In the genomic region with DNA sequence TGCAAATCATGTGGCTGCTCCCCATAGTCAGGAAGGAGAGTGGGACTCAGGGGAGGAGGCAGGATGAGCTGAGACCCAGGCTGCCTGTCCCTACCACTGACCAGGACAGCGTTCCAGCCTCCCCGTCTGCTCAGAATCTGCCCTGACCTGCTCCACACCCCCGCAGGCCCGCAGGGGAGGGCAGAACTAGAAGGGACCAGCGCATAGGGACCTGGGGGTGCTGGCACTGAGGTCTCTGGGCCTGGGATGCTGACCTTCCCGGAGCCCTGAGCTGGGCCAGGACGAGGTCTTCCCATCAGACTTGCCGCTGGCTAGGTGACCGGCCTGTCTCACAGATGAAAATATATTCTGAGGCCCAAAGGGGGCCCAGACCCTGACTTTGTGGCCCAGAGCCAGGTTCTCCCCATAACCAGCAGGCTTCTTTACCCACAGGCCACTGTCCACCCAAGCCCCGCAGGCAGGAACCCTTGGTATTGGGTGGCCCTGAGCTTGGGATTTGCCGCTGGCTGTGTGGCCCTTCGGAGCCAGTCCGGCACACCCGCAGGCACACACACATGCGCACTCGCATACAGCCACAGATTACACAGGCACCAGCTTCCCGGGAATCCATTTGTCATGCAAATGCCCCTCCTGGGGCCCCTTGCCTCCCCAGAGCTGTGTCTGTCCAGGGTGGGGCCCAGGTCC, we compare ENCODE assay signal across 12 cellular contexts. TPM values are rescaled to one million over a fixed set of nuclear protein-coding genes. Genes with fewer than 3 reads are reported as not detected.
DNase-seq lines count a peak whose midpoint lies in the region; ATAC-seq and TF ChIP-seq lines count a peak whose summit lies in the region.
"Had no signal": no experiment of that assay in that cellular context is flagged by ENCODE, and none has a peak within 500 bp of the region (broad histone marks: within the 10 kb centered on the region; RNA-seq: fewer than 3 reads in every experiment).

No MANE protein-coding gene starts in this region.

- no peaks in the 10 kb centered on the region for H3K27me3 ChIP-seq in transverse colon

- CTCF ChIA-PET in activated naive CD4-positive, alpha-beta T cell treated with anti-CD3 and anti-CD28 coated beads for 36 hours (lab: Charles Lee) = interaction anchor here (1.2 kb wide), 1 partner anchor 13 kb away, joined by 4 read pairs; no protein-coding TSS in a partner anchor
- CTCF ChIA-PET in T-cell (lab: Charles Lee) = no interaction called here

- in situ Hi-C loops in transverse colon (cut with MboI; ENCODE audit: low pct_ligation_motif_present in 1 of 4, low pct_unique_long_range_greater_than_20kb in 1 of 4, low sequenced_read_pairs in 3 of 4) = no loop called here

- TF ChIP-seq EP300 in transverse colon (IDR thresholded peaks at IDR 0.05; ENCODE audit: low read depth) = no peak

- ATAC-seq in T-cell (replicated peaks in 1 of 4) (no peak), left colon (peak; percentile 13), GM21576 (IDR thresholded peaks at IDR 0.05; ENCODE audit: unreplicated experiment) (no peak)
- ATAC-seq: SK-N-SH treated with all-trans-retinoic acid at 6 μM for 48 hours had no signal

- H3K36me3 Mint-ChIP-seq in activated naive CD4-positive, alpha-beta T cell treated with anti-CD3 and anti-CD28 coated beads for 36 hours (ENCODE audit: low read depth) = no peaks in the 10 kb centered on the region
- H3K36me3 Mint-ChIP-seq in T-cell = no peaks in the 10 kb centered on the region

- H3K4me1 ChIP-seq in transverse colon = peaks cover 5 to 44% (median 40%) of the 10 kb centered on the region in 4 donors

- no peak overlapping the region for H3K4me3 Mint-ChIP-seq in activated naive CD4-positive, alpha-beta T cell treated with anti-CD3 and anti-CD28 coated beads for 36 hours
- H3K4me3 Mint-ChIP-seq in T-cell = no peak overlapping the region

- TF ChIP-seq POLR2A in transverse colon (IDR thresholded peaks at IDR 0.05) = no peak

- intact Hi-C loops in activated naive CD4-positive, alpha-beta T cell treated with anti-CD3 and anti-CD28 coated beads for 36 hours (cut with micrococcal nuclease) = no loop called here
- intact Hi-C loops in left colon (cut with DNase I, micrococcal nuclease) (no loop called here), transverse colon (cut with DNase I; ENCODE audit: low total_unique reads) (no loop called here)

- peaks cover 6% of the 10 kb centered on the region for H3K4me1 Mint-ChIP-seq in activated naive CD4-positive, alpha-beta T cell treated with anti-CD3 and anti-CD28 coated beads for 36 hours (ENCODE audit: low read depth)
- H3K4me1 Mint-ChIP-seq in T-cell = peaks cover 11 to 16% (median 12%) of the 10 kb centered on the region in 3 donors

- H3K27ac ChIP-seq in transverse colon = peak overlapping the region; percentile 90 to 97 (median 94)

- H3K27me3 Mint-ChIP-seq in activated naive CD4-positive, alpha-beta T cell treated with anti-CD3 and anti-CD28 coated beads for 36 hours (ENCODE audit: low read depth) = no peaks in the 10 kb centered on the region
- H3K27me3 Mint-ChIP-seq in T-cell = no peaks in the 10 kb centered on the region

- no peaks in the 10 kb centered on the region for H3K9me3 Mint-ChIP-seq in activated naive CD4-positive, alpha-beta T cell treated with anti-CD3 and anti-CD28 coated beads for 36 hours
- no peaks in the 10 kb centered on the region for H3K9me3 Mint-ChIP-seq in T-cell

- H3K27ac Mint-ChIP-seq in activated naive CD4-positive, alpha-beta T cell treated with anti-CD3 and anti-CD28 coated beads for 36 hours = peak overlapping the region; percentile 91
- H3K27ac Mint-ChIP-seq in T-cell = peak overlapping the region; percentile 92 to 93

- DNase-seq in activated naive CD4-positive, alpha-beta T cell treated with anti-CD3 and anti-CD28 coated beads for 36 hours = no peak
- no peak for DNase-seq in activated naive CD4-positive, alpha-beta T cell treated with Interleukin-2 at 50 U/mL for 16 hours
- DNase-seq in T-cell (no peak), left colon (peak; percentile 71 to 82), transverse colon (peak; percentile 69), activated gamma-delta T cell treated with Interleukin-2 at 50 U/mL for 16 hours (no peak), superior temporal gyrus (ENCODE audit: extremely low spot score) (no peak)
- DNase-seq: activated CD4-positive, alpha-beta T cell treated with anti-CD3 and anti-CD28 coated beads for 48 hours; activated gamma-delta T cell; NCI-H748 treated with DMSO at 0.1 percent for 48 hours had no signal

- no peaks in the 10 kb centered on the region for H3K36me3 ChIP-seq in transverse colon

- POLR2A ChIA-PET in T-cell (lab: Charles Lee) = no interaction called here

- whole genome bisulfite sequencing in transverse colon (ENCODE audit: low coverage in 1 of 2), 2 donors = 84% methylated on average over 17 of the region's 17 CpGs; no CpG with 5 or more reads in 1 of the 2 donors

- TF ChIP-seq CTCF in transverse colon (IDR thresholded peaks at IDR 0.05) = no peak

- H3K9me3 ChIP-seq in transverse colon = no peaks in the 10 kb centered on the region

- peak overlapping the region in 3 of 4 donors; percentile 44 to 47 (median 45) for H3K4me3 ChIP-seq in transverse colon

RNA-seq across cellular contexts. Expression of a gene that starts 13.8 kb away (rescaled TPM):
- total RNA-seq in activated naive CD4-positive, alpha-beta T cell treated with anti-CD3 and anti-CD28 coated beads for 36 hours = 100 to 1,000 TPM; 202 to 210 TPM
- 100 to 1,000 TPM in 2 of 5 donors, 10 to 100 TPM in 3; 61.5 to 167 (median 65.0) TPM for total RNA-seq in T-cell
- 100 to 1,000 TPM in 1 of 2 donors, 10 to 100 TPM in 1; 45.6 to 201 TPM for total RNA-seq in left colon
- total RNA-seq in transverse colon = 100 to 1,000 TPM; 115 to 290 (median 147) TPM

RNA-seq across cellular contexts. Expression of a gene that starts 28.3 kb away (rescaled TPM):
- total RNA-seq in activated naive CD4-positive, alpha-beta T cell treated with anti-CD3 and anti-CD28 coated beads for 36 hours = 10 to 100 TPM; 15.3 to 16.2 TPM
- total RNA-seq in T-cell (10 to 100 TPM; 28.2 to 42.7 (median 39.6) TPM), left colon (10 to 100 TPM; 36.7 to 53.8 TPM), transverse colon (10 to 100 TPM; 31.0 to 37.9 (median 36.4) TPM)

RNA-seq across cellular contexts. Expression of a gene that starts 28.5 kb away (rescaled TPM):
- 1 to 10 TPM; 7.4 to 9.6 TPM for total RNA-seq in activated naive CD4-positive, alpha-beta T cell treated with anti-CD3 and anti-CD28 coated beads for 36 hours
- total RNA-seq in T-cell (10 to 100 TPM; 15.7 to 22.1 (median 15.9) TPM), left colon (10 to 100 TPM; 22.8 to 27.9 TPM), transverse colon (10 to 100 TPM; 10.1 to 24.4 (median 18.3) TPM)

Comparison
In these comparisons a context has a peak if more than half of its experiments do, and no peak if none do; other contexts are left out.
1. DNase-seq: peak in left colon (2 of 2) and transverse colon (single experiment); none in activated naive CD4-positive, alpha-beta T cell treated with anti-CD3 and anti-CD28 coated beads for 36 hours (single experiment), activated naive CD4-positive, alpha-beta T cell treated with Interleukin-2 at 50 U/mL for 16 hours (single experiment), T-cell (0 of 34), activated gamma-delta T cell treated with Interleukin-2 at 50 U/mL for 16 hours (single experiment) and superior temporal gyrus (single experiment).